9 cellular contexts compared by ENCODE assay signal in the genomic region with DNA sequence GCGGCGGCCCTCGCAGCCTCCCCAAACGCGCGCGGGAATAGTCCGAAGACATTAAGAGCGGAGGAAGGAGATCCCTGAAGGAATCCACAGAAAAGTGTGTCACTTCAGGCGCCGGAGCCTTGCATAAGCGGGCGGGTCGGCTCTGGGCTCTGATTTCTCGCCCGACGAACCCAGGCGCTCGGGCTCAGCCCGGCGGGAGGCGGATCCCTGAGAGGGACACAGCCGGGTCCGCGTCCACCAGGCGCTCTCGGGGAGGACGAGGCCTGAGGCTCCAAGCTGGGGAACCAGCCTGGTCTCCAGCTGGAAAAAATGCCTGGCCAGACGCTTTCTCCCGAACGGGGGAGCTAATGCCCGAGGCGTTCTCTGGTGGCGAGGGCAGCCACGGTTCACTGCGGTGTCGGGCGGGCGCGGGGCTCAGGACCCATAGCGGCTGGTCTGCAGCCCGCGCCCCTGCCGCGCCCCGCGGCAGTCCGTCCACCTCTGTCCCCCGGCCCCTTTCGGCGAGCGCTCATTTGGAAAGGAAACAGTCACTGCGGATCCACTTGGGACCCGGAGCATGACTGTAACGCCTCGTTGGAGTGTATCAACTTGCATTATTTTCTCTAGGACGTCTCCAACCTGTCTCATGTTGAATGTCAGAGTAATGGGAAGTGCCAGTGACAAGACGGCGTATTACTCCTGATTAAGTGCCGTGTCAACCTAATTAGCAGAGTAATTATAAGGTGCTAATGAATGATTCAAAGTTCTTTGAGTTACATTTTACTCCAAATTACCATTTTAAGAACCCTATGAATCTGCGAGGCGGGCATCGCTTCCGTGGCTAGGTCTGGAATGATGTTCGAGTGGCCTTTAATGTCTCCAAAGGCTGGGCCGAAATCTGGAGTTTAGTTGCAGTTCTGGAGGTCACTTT. TPM values are rescaled to one million over a fixed set of nuclear protein-coding genes. Genes with fewer than 3 reads are reported as not detected.
DNase-seq lines count a peak whose midpoint lies in the region; ATAC-seq, FAIRE-seq and TF ChIP-seq lines count a peak whose summit lies in the region.
"Had no signal": no experiment of that assay in that cellular context is flagged by ENCODE, and none has a peak within 500 bp of the region (broad histone marks: within the 10 kb centered on the region; RNA-seq: fewer than 3 reads in every experiment).

No MANE protein-coding gene starts in this region.

- H3K4me1 ChIP-seq in CD8-positive, alpha-beta memory T cell (ENCODE audit: insufficient read depth, low read length): peaks cover 6% of the 10 kb centered on the region
- H3K4me1 ChIP-seq in endodermal cell (ENCODE audit: control insufficient read depth, insufficient read depth, low read length) (peaks cover 4% of the 10 kb centered on the region), pancreas (peaks cover 0 to 10% (median 0%) of the 10 kb centered on the region in 3 donors)

- H3K27me3 ChIP-seq in CD8-positive, alpha-beta memory T cell (ENCODE audit: insufficient read depth, low read length, poor library complexity, severe bottlenecking): peaks cover 90% of the 10 kb centered on the region
- H3K27me3 ChIP-seq in endodermal cell (ENCODE audit: control insufficient read depth, insufficient read depth, low read length, poor library complexity, severe bottlenecking) (peaks cover 99% of the 10 kb centered on the region), pancreas (peaks cover 14 to 84% (median 24%) of the 10 kb centered on the region in 4 donors)

- peak overlapping the region in 5 of 8 donors; percentile 4 to 77 (median 61) for H3K27ac Mint-ChIP-seq in CD8-positive, alpha-beta memory T cell
- H3K27ac Mint-ChIP-seq in endodermal cell: no peak overlapping the region

- H3K27ac ChIP-seq in CD8-positive, alpha-beta memory T cell (ENCODE audit: low read depth, low read length): no peak overlapping the region
- H3K27ac ChIP-seq in endodermal cell (ENCODE audit: low read depth, low read length) (no peak overlapping the region), pancreas (no peak overlapping the region)

- intact Hi-C loops in pancreas (cut with DNase I): no loop called here

- no peak overlapping the region for H3K4me3 ChIP-seq in CD8-positive, alpha-beta memory T cell (ENCODE audit: low read length)
- H3K4me3 ChIP-seq in endodermal cell (ENCODE audit: low read length) (peak overlapping the region; percentile 78), pancreas (peak overlapping the region in 3 of 4 donors; percentile 7 to 33 (median 16))

- H3K36me3 ChIP-seq in CD8-positive, alpha-beta memory T cell (ENCODE audit: insufficient read depth, low read length): no peaks in the 10 kb centered on the region
- H3K36me3 ChIP-seq in endodermal cell (ENCODE audit: control insufficient read depth, insufficient read depth, low read length) (no peaks in the 10 kb centered on the region), pancreas (no peaks in the 10 kb centered on the region)

- H3K27me3 Mint-ChIP-seq in CD8-positive, alpha-beta memory T cell: peaks cover 88 to 89% of the 10 kb centered on the region in 2 donors
- peaks cover 98% of the 10 kb centered on the region for H3K27me3 Mint-ChIP-seq in endodermal cell (ENCODE audit: insufficient read depth)

- H3K36me3 Mint-ChIP-seq in CD8-positive, alpha-beta memory T cell: peaks cover 0 to 4% (median 1%) of the 10 kb centered on the region in 3 donors
- no peaks in the 10 kb centered on the region for H3K36me3 Mint-ChIP-seq in endodermal cell (ENCODE audit: low read depth)

- POLR2A ChIA-PET in CD8-positive, alpha-beta memory T cell (lab: Charles Lee): interaction anchor here (0.6 kb wide), 1 partner anchor 8 kb away, joined by 3 read pairs; no protein-coding TSS in a partner anchor

- no peak for TF ChIP-seq CTCF in endodermal cell (conservative IDR thresholded peaks at IDR 0.05)
- no peak for TF ChIP-seq CTCF in pancreas (IDR thresholded peaks at IDR 0.05)

- no peak for FAIRE-seq in pancreas (lab: Jason Lieb, UNC)

- H3K9ac ChIP-seq in endodermal cell (ENCODE audit: extremely low read depth, low read length, poor library complexity, severe bottlenecking): no peak overlapping the region

- CTCF ChIA-PET in CD8-positive, alpha-beta memory T cell (lab: Charles Lee): no interaction called here

- H3K9me3 Mint-ChIP-seq in CD8-positive, alpha-beta memory T cell: peaks cover 4 to 47% (median 41%) of the 10 kb centered on the region in 5 donors
- peaks cover 2% of the 10 kb centered on the region for H3K9me3 Mint-ChIP-seq in endodermal cell

- H3K4me1 Mint-ChIP-seq in CD8-positive, alpha-beta memory T cell: peaks cover 29 to 34% (median 31%) of the 10 kb centered on the region in 3 donors
- peaks cover 33% of the 10 kb centered on the region for H3K4me1 Mint-ChIP-seq in endodermal cell

- ATAC-seq in pancreas (peak; percentile 26 to 49 (median 35)), HG03280 (IDR thresholded peaks at IDR 0.05; ENCODE audit: unreplicated experiment) (no peak)

- DNase-seq in CD8-positive, alpha-beta memory T cell: no peak
- DNase-seq in NCI-H345 (lab: John Stamatoyannopoulos, UW) (peak; percentile 53), endodermal cell (peak; percentile 85), pancreas (no peak), HCEC 1CT (no peak), H4 (ENCODE audit: low spot score) (no peak)
- no peak for DNase-seq in activated CD8-positive, alpha-beta memory T cell treated with anti-CD3 and anti-CD28 coated beads, Interleukin-2, amount 50 U/mL, for 4 hours
- DNase-seq: stimulated activated naive CD4-positive, alpha-beta T cell treated with Interleukin-2 at 50 U/mL for 16 hours had no signal

- peak overlapping the region; percentile 51 to 86 (median 58) for H3K4me3 Mint-ChIP-seq in CD8-positive, alpha-beta memory T cell
- peak overlapping the region; percentile 54 for H3K4me3 Mint-ChIP-seq in endodermal cell

- WGBS in endodermal cell (ENCODE audit: insufficient coverage in 1 of 2, insufficient read length in 1 of 2), 2 experiments: 1% methylated on average over 33 to 66 of the region's 66 CpGs
- WGBS in pancreas, 2 donors: 4 to 5% methylated on average over 63 to 66 of the region's 66 CpGs

- H3K9me3 ChIP-seq in CD8-positive, alpha-beta memory T cell (ENCODE audit: low read length): no peaks in the 10 kb centered on the region
- H3K9me3 ChIP-seq in endodermal cell (ENCODE audit: control insufficient read depth, low read length): no peaks in the 10 kb centered on the region
- no peaks in the 10 kb centered on the region for H3K9me3 ChIP-seq in pancreas

RNA-seq across cellular contexts. Expression of gene BARHL2, which starts 1.6 kb away (rescaled TPM):
- total RNA-seq in CD8-positive, alpha-beta memory T cell: not detected
- polyA plus RNA-seq in CD8-positive, alpha-beta memory T cell: not detected
- total RNA-seq in endodermal cell: not detected
- 0.78 TPM for polyA plus RNA-seq in endodermal cell (2013, experiment 1 of 2)
- polyA plus RNA-seq in endodermal cell (2013, experiment 2 of 2): 0.33 TPM
- total RNA-seq in pancreas: not detected
- polyA plus RNA-seq in pancreas: not detected
- not detected in 2 replicates for total RNA-seq in H4 (2014; rRNA removed; shearing (Covaris generic))

Comparison
In these comparisons a context has a peak if more than half of its experiments do, and no peak if none do; other contexts are left out.
1. DNase-seq: peak in NCI-H345 (single experiment) and endodermal cell (single experiment); none in CD8-positive, alpha-beta memory T cell (0 of 5), pancreas (0 of 6), activated CD8-positive, alpha-beta memory T cell treated with anti-CD3 and anti-CD28 coated beads, Interleukin-2, amount 50 U/mL, for 4 hours (single experiment), HCEC 1CT (single experiment) and H4 (single experiment).